ENCODE assay signal across 10 cellular contexts in the genomic region with DNA sequence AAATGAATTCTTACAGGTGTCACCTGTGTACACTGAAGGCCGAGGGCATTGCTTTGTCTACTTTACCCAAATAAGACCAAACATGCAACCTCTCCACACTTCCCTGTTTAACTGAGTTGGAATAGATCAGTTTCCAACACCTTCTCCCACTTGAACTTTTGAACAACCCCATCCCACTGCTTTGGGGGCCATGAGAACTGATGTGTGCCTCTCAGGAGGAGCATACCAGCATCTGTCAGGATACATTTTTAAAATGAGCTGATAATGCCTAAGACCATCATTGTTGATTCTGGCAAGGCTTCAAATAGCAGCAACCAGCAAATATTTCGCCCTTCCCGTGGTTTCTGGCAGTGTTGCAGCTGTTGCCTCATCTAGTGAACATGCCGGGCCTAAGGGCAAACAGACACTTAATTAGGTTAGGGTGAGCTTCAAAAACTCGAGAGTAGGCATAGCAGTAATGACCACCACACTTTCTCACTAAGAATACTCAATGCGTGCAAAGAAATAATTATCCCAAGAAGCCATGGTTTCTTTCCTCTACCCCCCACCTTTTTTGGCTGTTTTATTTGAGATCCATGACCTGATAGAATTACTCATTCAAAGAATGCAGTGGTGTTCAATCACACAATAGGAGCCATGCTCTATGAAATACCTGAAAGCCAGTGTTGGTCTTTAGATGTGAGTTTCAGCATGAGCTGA.
DNase-seq lines count a peak whose midpoint lies in the region; ATAC-seq and TF ChIP-seq lines count a peak whose summit lies in the region.
"Had no signal": no experiment of that assay in that cellular context is flagged by ENCODE, and none has a peak within 500 bp of the region (broad histone marks: within the 10 kb centered on the region; RNA-seq: fewer than 3 reads in every experiment).

No MANE protein-coding gene starts in this region.

- no peaks in the 10 kb centered on the region for H3K9me3 ChIP-seq in SJSA1 (replicated peaks)
- H3K9me3 ChIP-seq in right cardiac atrium (ENCODE audit: control insufficient read depth, low read length) = no peaks in the 10 kb centered on the region
- H3K9me3 ChIP-seq in neural progenitor cell (ENCODE audit: low read depth) = no peaks in the 10 kb centered on the region

- no peaks in the 10 kb centered on the region for H3K36me3 Mint-ChIP-seq in neural progenitor cell

- H3K4me3 ChIP-seq in SJSA1 (no peak overlapping the region), right cardiac atrium (ENCODE audit: low read length) (no peak overlapping the region), neural progenitor cell (no peak overlapping the region)

- no peaks in the 10 kb centered on the region for H3F3A ChIP-seq in neural progenitor cell (ENCODE audit: low read depth)

- H3K27ac ChIP-seq in SJSA1 (peak overlapping the region; percentile 66), right cardiac atrium (ENCODE audit: low read length) (no peak overlapping the region), neural progenitor cell (no peak overlapping the region)

- no peaks in the 10 kb centered on the region for H3K9me3 Mint-ChIP-seq in neural progenitor cell
- H3K9me3 Mint-ChIP-seq: activated CD4-positive, alpha-beta memory T cell treated with anti-CD3 and anti-CD28 coated beads, Interleukin-2, amount 10 ng/mL, durations not matched to agents 7 days and 5 days had no signal

- H3K27me3 ChIP-seq in SJSA1 (replicated peaks) (no peaks in the 10 kb centered on the region), right cardiac atrium (ENCODE audit: control insufficient read depth, insufficient read depth) (no peaks in the 10 kb centered on the region), neural progenitor cell (no peaks in the 10 kb centered on the region)

- H3K4me3 Mint-ChIP-seq in neural progenitor cell = no peak overlapping the region
- H3K4me3 Mint-ChIP-seq: activated CD4-positive, alpha-beta memory T cell treated with anti-CD3 and anti-CD28 coated beads, Interleukin-2, amount 10 ng/mL, durations not matched to agents 7 days and 5 days had no signal

- H2AFZ ChIP-seq in neural progenitor cell (replicated peaks) = no peak overlapping the region

- no peaks in the 10 kb centered on the region for H4K20me1 ChIP-seq in neural progenitor cell (ENCODE audit: low read depth)

- H3K36me3 ChIP-seq in SJSA1 (no peaks in the 10 kb centered on the region), neural progenitor cell (no peaks in the 10 kb centered on the region)

- peak; percentile 56 for DNase-seq in AG08396 (ENCODE audit: low spot score)
- peak; percentile 89 for DNase-seq in HS-5 (ENCODE audit: low read depth)
- DNase-seq in SJSA1 (ENCODE audit: low read depth in 1 of 2, low spot score in 2 of 2) = peak; percentile 79 to 90
- peak in 2 of 3 donors; percentile 34 to 66 for DNase-seq in right cardiac atrium
- DNase-seq in neural progenitor cell (ENCODE audit: low spot score) = no peak
- no peak for DNase-seq in 8988T
- DNase-seq: activated CD4-positive, alpha-beta memory T cell treated with anti-CD3 and anti-CD28 coated beads, Interleukin-2, amount 10 ng/mL, durations not matched to agents 7 days and 5 days; stimulated activated CD4-positive, alpha-beta T cell treated with anti-CD3 and anti-CD28 coated beads, Interleukin-2, amount 100 ng/mL, for 48 hours had no signal

- intact Hi-C loops in right cardiac atrium (cut with DNase I) = no loop called here

- no peak overlapping the region for H3K4me2 ChIP-seq in neural progenitor cell

- TF ChIP-seq CTCF in neural progenitor cell (IDR thresholded peaks at IDR 0.05) = no peak

- no peak overlapping the region for H3K27ac Mint-ChIP-seq in neural progenitor cell
- H3K27ac Mint-ChIP-seq: activated CD4-positive, alpha-beta memory T cell treated with anti-CD3 and anti-CD28 coated beads, Interleukin-2, amount 10 ng/mL, durations not matched to agents 7 days and 5 days had no signal

- no peaks in the 10 kb centered on the region for H3K79me2 ChIP-seq in neural progenitor cell (ENCODE audit: low read depth)

- H3K9ac ChIP-seq in neural progenitor cell = no peak overlapping the region

- ATAC-seq in right cardiac atrium (peak in 1 of 2 donors; percentile 48), HG03469 (IDR thresholded peaks at IDR 0.05; ENCODE audit: unreplicated experiment) (no peak), GM21528 (IDR thresholded peaks at IDR 0.05; ENCODE audit: low FRiP score, unreplicated experiment) (no peak)

- 42% methylated on average over 6 of the region's 6 CpGs for WGBS in right cardiac atrium

- H3K4me1 ChIP-seq in SJSA1 (replicated peaks) (peaks cover 24% of the 10 kb centered on the region), right cardiac atrium (ENCODE audit: control insufficient read depth, insufficient read depth, low read length) (peaks cover 2% of the 10 kb centered on the region), neural progenitor cell (no peaks in the 10 kb centered on the region)

- peaks cover 12% of the 10 kb centered on the region for H3K27me3 Mint-ChIP-seq in neural progenitor cell (ENCODE audit: insufficient read depth, low read depth)

- peaks cover 23% of the 10 kb centered on the region for H3K4me1 Mint-ChIP-seq in neural progenitor cell
- H3K4me1 Mint-ChIP-seq: activated CD4-positive, alpha-beta memory T cell treated with anti-CD3 and anti-CD28 coated beads, Interleukin-2, amount 10 ng/mL, durations not matched to agents 7 days and 5 days had no signal

Comparison
In these comparisons a context has a peak if more than half of its experiments do, and no peak if none do; other contexts are left out.
1. DNase-seq: peak in AG08396 (single experiment), HS-5 (single experiment), SJSA1 (2 of 2) and right cardiac atrium (2 of 3); none in neural progenitor cell (single experiment) and 8988T (single experiment).